Comparison of ENCODE assay signal across 2 cellular contexts in the genomic region with DNA sequence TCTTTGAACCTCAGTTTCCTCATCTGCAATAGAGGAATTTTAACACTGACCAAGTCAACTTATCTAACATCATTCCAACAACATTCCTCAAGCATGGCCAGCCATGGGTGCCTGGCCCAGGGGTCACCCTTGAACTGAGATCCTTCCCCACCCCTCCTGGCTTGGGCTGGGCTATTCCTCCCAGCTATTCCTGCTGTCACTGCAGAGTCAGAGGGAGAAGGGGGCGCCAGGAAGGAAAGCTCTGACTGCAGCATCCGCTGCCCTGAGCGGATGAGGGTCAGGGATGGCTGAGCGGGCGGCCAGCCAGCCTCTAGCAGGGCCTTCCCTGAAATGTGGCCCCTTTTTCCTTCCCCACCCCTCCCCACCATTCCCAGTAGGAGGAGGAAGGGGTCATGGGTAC.
TF ChIP-seq lines count a peak whose summit lies in the region.

No MANE protein-coding gene starts in this region.

TF ChIP-seq in Ishikawa, 13 proteins besides CTCF, POLR2A, EP300 and RAD21:
- TF ChIP-seq ZBTB7A (IDR thresholded peaks at IDR 0.05; ENCODE audit: low read depth), result peak; percentile 41; the same call in 1 of the 2 replicates
- no peak for TF ChIP-seq FOXM1 (IDR thresholded peaks at IDR 0.05; ENCODE audit: borderline replicate concordance, low read depth)
- TF ChIP-seq, protein P1, sequence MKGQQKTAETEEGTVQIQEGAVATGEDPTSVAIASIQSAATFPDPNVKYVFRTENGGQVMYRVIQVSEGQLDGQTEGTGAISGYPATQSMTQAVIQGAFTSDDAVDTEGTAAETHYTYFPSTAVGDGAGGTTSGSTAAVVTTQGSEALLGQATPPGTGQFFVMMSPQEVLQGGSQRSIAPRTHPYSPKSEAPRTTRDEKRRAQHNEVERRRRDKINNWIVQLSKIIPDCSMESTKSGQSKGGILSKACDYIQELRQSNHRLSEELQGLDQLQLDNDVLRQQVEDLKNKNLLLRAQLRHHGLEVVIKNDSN (IDR thresholded peaks at IDR 0.05), result no peak
- TF ChIP-seq CREB1 (IDR thresholded peaks at IDR 0.05; ENCODE audit: low read depth), result no peak
- no peak for TF ChIP-seq CEBPB (IDR thresholded peaks at IDR 0.05)
- TF ChIP-seq, protein P2, sequence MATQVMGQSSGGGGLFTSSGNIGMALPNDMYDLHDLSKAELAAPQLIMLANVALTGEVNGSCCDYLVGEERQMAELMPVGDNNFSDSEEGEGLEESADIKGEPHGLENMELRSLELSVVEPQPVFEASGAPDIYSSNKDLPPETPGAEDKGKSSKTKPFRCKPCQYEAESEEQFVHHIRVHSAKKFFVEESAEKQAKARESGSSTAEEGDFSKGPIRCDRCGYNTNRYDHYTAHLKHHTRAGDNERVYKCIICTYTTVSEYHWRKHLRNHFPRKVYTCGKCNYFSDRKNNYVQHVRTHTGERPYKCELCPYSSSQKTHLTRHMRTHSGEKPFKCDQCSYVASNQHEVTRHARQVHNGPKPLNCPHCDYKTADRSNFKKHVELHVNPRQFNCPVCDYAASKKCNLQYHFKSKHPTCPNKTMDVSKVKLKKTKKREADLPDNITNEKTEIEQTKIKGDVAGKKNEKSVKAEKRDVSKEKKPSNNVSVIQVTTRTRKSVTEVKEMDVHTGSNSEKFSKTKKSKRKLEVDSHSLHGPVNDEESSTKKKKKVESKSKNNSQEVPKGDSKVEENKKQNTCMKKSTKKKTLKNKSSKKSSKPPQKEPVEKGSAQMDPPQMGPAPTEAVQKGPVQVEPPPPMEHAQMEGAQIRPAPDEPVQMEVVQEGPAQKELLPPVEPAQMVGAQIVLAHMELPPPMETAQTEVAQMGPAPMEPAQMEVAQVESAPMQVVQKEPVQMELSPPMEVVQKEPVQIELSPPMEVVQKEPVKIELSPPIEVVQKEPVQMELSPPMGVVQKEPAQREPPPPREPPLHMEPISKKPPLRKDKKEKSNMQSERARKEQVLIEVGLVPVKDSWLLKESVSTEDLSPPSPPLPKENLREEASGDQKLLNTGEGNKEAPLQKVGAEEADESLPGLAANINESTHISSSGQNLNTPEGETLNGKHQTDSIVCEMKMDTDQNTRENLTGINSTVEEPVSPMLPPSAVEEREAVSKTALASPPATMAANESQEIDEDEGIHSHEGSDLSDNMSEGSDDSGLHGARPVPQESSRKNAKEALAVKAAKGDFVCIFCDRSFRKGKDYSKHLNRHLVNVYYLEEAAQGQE (IDR thresholded peaks at IDR 0.05; ENCODE audit: low read depth), result no peak
- TF ChIP-seq TEAD4 (IDR thresholded peaks at IDR 0.05), result peak; percentile 61; the same call in 1 of the 2 replicates
- TF ChIP-seq EGR1 (IDR thresholded peaks at IDR 0.05), result no peak
- TF ChIP-seq NFIC (IDR thresholded peaks at IDR 0.05), result peak; percentile 68
- TF ChIP-seq YY1 (IDR thresholded peaks at IDR 0.05; ENCODE audit: low read depth), result no peak
- no peak for TF ChIP-seq TAF1 (IDR thresholded peaks at IDR 0.05; ENCODE audit: low read depth)
- TF ChIP-seq TCF12 (IDR thresholded peaks at IDR 0.05; ENCODE audit: low read depth), result no peak
- TF ChIP-seq, protein P3, sequence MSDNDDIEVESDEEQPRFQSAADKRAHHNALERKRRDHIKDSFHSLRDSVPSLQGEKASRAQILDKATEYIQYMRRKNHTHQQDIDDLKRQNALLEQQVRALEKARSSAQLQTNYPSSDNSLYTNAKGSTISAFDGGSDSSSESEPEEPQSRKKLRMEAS (IDR thresholded peaks at IDR 0.05), result no peak

TF ChIP-seq in H1, 55 proteins besides CTCF, POLR2A, EP300 and RAD21:
- no peak for TF ChIP-seq SP1 (IDR thresholded peaks at IDR 0.05; ENCODE audit: low read depth, low read length)
- TF ChIP-seq PHF8 (conservative IDR thresholded peaks at IDR 0.05; ENCODE audit: low read depth, low read length), result no peak
- TF ChIP-seq ASH2L (IDR thresholded peaks at IDR 0.05; ENCODE audit: low read length), result no peak
- TF ChIP-seq TEAD4 (IDR thresholded peaks at IDR 0.05; ENCODE audit: low read depth, low read length), result no peak
- TF ChIP-seq TBP (IDR thresholded peaks at IDR 0.05; ENCODE audit: low read depth, low read length), result no peak
- no peak for TF ChIP-seq SIX5 (IDR thresholded peaks at IDR 0.05; ENCODE audit: low read depth, low read length)
- no peak for TF ChIP-seq KDM1A (IDR thresholded peaks at IDR 0.05; ENCODE audit: borderline replicate concordance, low read length)
- TF ChIP-seq POLR2AphosphoS5 (IDR thresholded peaks at IDR 0.05; ENCODE audit: low read depth, low read length), result no peak
- no peak for TF ChIP-seq GTF2F1 (IDR thresholded peaks at IDR 0.05; ENCODE audit: borderline replicate concordance, low read depth, low read length)
- TF ChIP-seq SP4 (IDR thresholded peaks at IDR 0.05; ENCODE audit: low read length), result no peak
- TF ChIP-seq ZNF274 (IDR thresholded peaks at IDR 0.05; ENCODE audit: borderline replicate concordance, extremely low read depth, low read length), result no peak
- no peak for TF ChIP-seq HDAC6 (IDR thresholded peaks at IDR 0.05; ENCODE audit: low read depth, low read length)
- TF ChIP-seq, protein P4, sequence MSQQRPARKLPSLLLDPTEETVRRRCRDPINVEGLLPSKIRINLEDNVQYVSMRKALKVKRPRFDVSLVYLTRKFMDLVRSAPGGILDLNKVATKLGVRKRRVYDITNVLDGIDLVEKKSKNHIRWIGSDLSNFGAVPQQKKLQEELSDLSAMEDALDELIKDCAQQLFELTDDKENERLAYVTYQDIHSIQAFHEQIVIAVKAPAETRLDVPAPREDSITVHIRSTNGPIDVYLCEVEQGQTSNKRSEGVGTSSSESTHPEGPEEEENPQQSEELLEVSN (IDR thresholded peaks at IDR 0.05), result no peak
- no peak for TF ChIP-seq CBX8 (IDR thresholded peaks at IDR 0.05; ENCODE audit: borderline replicate concordance, low read depth, low read length)
- TF ChIP-seq SIN3A (conservative IDR thresholded peaks at IDR 0.05 in 1 of 2, IDR thresholded peaks at IDR 0.05 in 1 of 2; ENCODE audit: low read depth in 1 of 2, low read length in 2 of 2), result no peak
- TF ChIP-seq KDM5A (IDR thresholded peaks at IDR 0.05; ENCODE audit: low read length), result no peak
- TF ChIP-seq CREB1 (IDR thresholded peaks at IDR 0.05), result no peak
